ENCODE assay signal across 8 cellular contexts in the genomic region with DNA sequence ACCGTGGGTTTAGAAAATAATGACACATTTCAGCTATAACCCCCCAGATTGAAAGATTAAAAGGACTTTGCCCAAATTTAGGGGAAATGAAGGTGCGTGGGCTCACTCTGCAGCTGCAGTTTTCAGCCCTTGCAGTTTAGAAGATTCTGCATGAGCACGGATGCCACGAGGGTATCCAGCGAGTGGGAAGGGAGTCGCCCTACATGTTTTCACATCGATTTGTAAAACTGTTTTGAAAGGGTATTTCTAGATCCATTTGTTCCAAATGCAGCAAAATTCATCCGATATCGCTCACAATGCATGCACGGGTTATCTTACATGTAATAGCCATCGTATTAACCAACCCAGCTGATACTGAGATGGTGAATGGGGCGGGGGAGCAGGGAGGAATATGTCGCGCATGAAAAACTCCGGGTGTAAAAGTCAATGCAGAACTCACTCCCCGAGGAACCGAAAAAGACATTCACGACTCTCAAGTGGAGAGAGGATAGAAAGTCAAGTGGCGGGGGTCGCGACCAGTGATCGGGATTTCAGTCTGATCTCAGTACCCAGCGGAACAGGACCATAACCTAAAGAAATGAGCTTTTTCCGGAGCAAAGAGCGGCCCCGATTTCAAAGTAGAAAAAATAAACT. TPM values are rescaled to one million over a fixed set of nuclear protein-coding genes. Genes with fewer than 3 reads are reported as not detected.
DNase-seq lines count a peak whose midpoint lies in the region; ATAC-seq and TF ChIP-seq lines count a peak whose summit lies in the region.

No MANE protein-coding gene starts in this region.

- H3K9me3 Mint-ChIP-seq in activated naive CD8-positive, alpha-beta T cell treated with anti-CD3 and anti-CD28 coated beads, Interleukin-2, amount 50 U/mL, for 24 hours: no peaks in the 10 kb centered on the region

- no peak for DNase-seq in MM.1S
- no peak for DNase-seq in activated naive CD8-positive, alpha-beta T cell treated with anti-CD3 and anti-CD28 coated beads, Interleukin-2, amount 50 U/mL, for 24 hours
- no peak for DNase-seq in left lung
- DNase-seq in kidney tubule cell (ENCODE audit: low spot score): no peak
- DNase-seq in T1000 (lab: John Stamatoyannopoulos, UW): no peak
- DNase-seq in activated CD4-positive, CD25-positive, alpha-beta regulatory T cell (lab: John Stamatoyannopoulos, UW): no peak

- ATAC-seq in activated naive CD8-positive, alpha-beta T cell treated with anti-CD3 and anti-CD28 coated beads, Interleukin-2, amount 50 U/mL, for 24 hours: no peak
- no peak for ATAC-seq in left lung

- H3K36me3 Mint-ChIP-seq in activated naive CD8-positive, alpha-beta T cell treated with anti-CD3 and anti-CD28 coated beads, Interleukin-2, amount 50 U/mL, for 24 hours (ENCODE audit: low read depth): peaks cover 2% of the 10 kb centered on the region

- H4K20me1 ChIP-seq in BLaER1 treated with 17β-estradiol and CSF1 and Interleukin-3, amounts not matched to agents 10 nM and 100 nM: peaks cover 0 to 46% (median 36%) of the 10 kb centered on the region in 11 experiments; a peak in 18 of 22 replicates
- no peaks in the 10 kb centered on the region for H4K20me1 ChIP-seq in MM.1S (ENCODE audit: insufficient read depth, low read length)

- H3K4me3 ChIP-seq in BLaER1 treated with 17β-estradiol and CSF1 and Interleukin-3, amounts not matched to agents 10 nM and 100 nM: peak overlapping the region; percentile 50 to 73 (median 61); a peak in 19 of 20 replicates
- H3K4me3 ChIP-seq in MM.1S (ENCODE audit: low read length): peak overlapping the region; percentile 61
- H3K4me3 ChIP-seq in left lung: peak overlapping the region; percentile 33 to 64
- H3K4me3 ChIP-seq in stomach smooth muscle (ENCODE audit: low read length in 2 of 2): peak overlapping the region; percentile 79 to 94

- H3K27me3 ChIP-seq in BLaER1 treated with 17β-estradiol and CSF1 and Interleukin-3, amounts not matched to agents 10 nM and 100 nM: peaks cover 84 to 100% (median 100%) of the 10 kb centered on the region in 11 experiments
- H3K27me3 ChIP-seq in MM.1S (replicated peaks; ENCODE audit: insufficient read depth, low read length): peaks cover 45% of the 10 kb centered on the region
- H3K27me3 ChIP-seq in left lung: peaks cover 20 to 82% of the 10 kb centered on the region in 2 donors
- H3K27me3 ChIP-seq in stomach smooth muscle (ENCODE audit: control insufficient read depth in 1 of 2, insufficient read depth in 2 of 2, low read length in 2 of 2): no peaks in the 10 kb centered on the region

- intact Hi-C loops in left lung (cut with DNase I): no loop called here

- no peaks in the 10 kb centered on the region for H3K27me3 Mint-ChIP-seq in activated naive CD8-positive, alpha-beta T cell treated with anti-CD3 and anti-CD28 coated beads, Interleukin-2, amount 50 U/mL, for 24 hours

- peaks cover 36 to 46% (median 42%) of the 10 kb centered on the region in 10 experiments for H3K4me1 ChIP-seq in BLaER1 treated with 17β-estradiol and CSF1 and Interleukin-3, amounts not matched to agents 10 nM and 100 nM
- H3K4me1 ChIP-seq in MM.1S (ENCODE audit: low read length) (peaks cover 14% of the 10 kb centered on the region), left lung (peaks cover 23 to 49% of the 10 kb centered on the region in 2 donors), stomach smooth muscle (ENCODE audit: control insufficient read depth, insufficient read depth, low read length) (peaks cover 36% of the 10 kb centered on the region)

- peaks cover 9% of the 10 kb centered on the region for H3K79me2 ChIP-seq in MM.1S (ENCODE audit: low read length)

- TF ChIP-seq CTCF in MM.1S (IDR thresholded peaks at IDR 0.05; ENCODE audit: low read length): no peak
- no peak for TF ChIP-seq CTCF in left lung (IDR thresholded peaks at IDR 0.05)

- H3F3A ChIP-seq in MM.1S (ENCODE audit: insufficient read depth, low read length): peaks cover 41% of the 10 kb centered on the region

- H3K27ac ChIP-seq in BLaER1 treated with 17β-estradiol and CSF1 and Interleukin-3, amounts not matched to agents 10 nM and 100 nM: no peak overlapping the region
- H3K27ac ChIP-seq in MM.1S (ENCODE audit: low read length) (no peak overlapping the region), left lung (peak overlapping the region; percentile 84 to 87), stomach smooth muscle (ENCODE audit: low read length) (peak overlapping the region; percentile 76)

- H3K9ac ChIP-seq in BLaER1 treated with 17β-estradiol and CSF1 and Interleukin-3, amounts not matched to agents 10 nM and 100 nM: peak overlapping the region in 5 of 11 experiments; percentile 65 to 75 (median 67); a peak in 6 of 22 replicates
- H3K9ac ChIP-seq in MM.1S (ENCODE audit: low read length): peak overlapping the region; percentile 58
- H3K9ac ChIP-seq in stomach smooth muscle (ENCODE audit: low read length in 2 of 2): peak overlapping the region; percentile 81 to 87

- H3K4me3 Mint-ChIP-seq in activated naive CD8-positive, alpha-beta T cell treated with anti-CD3 and anti-CD28 coated beads, Interleukin-2, amount 50 U/mL, for 24 hours: peak overlapping the region; percentile 89

- no peaks in the 10 kb centered on the region for H3K36me3 ChIP-seq in BLaER1 treated with 17β-estradiol and CSF1 and Interleukin-3, amounts not matched to agents 10 nM and 100 nM
- no peaks in the 10 kb centered on the region for H3K36me3 ChIP-seq in MM.1S (replicated peaks; ENCODE audit: insufficient read depth, low read length)
- H3K36me3 ChIP-seq in left lung: no peaks in the 10 kb centered on the region
- no peaks in the 10 kb centered on the region for H3K36me3 ChIP-seq in stomach smooth muscle (ENCODE audit: control insufficient read depth in 2 of 2, insufficient read depth in 2 of 2, low read length in 2 of 2)

- no peaks in the 10 kb centered on the region for H3K9me3 ChIP-seq in BLaER1 treated with 17β-estradiol and CSF1 and Interleukin-3, amounts not matched to agents 10 nM and 100 nM (replicated peaks in 1 of 11)
- H3K9me3 ChIP-seq in MM.1S (replicated peaks; ENCODE audit: insufficient read depth, low read length) (no peaks in the 10 kb centered on the region), left lung (no peaks in the 10 kb centered on the region), stomach smooth muscle (ENCODE audit: control insufficient read depth in 2 of 2, low read length in 2 of 2) (no peaks in the 10 kb centered on the region)

- H3K27ac Mint-ChIP-seq in activated naive CD8-positive, alpha-beta T cell treated with anti-CD3 and anti-CD28 coated beads, Interleukin-2, amount 50 U/mL, for 24 hours: peak overlapping the region; percentile 100

- peaks cover 33% of the 10 kb centered on the region for H3K4me1 Mint-ChIP-seq in activated naive CD8-positive, alpha-beta T cell treated with anti-CD3 and anti-CD28 coated beads, Interleukin-2, amount 50 U/mL, for 24 hours

- H3K9me2 ChIP-seq in MM.1S (replicated peaks; ENCODE audit: insufficient read depth, low read length): no peaks in the 10 kb centered on the region

- H2AFZ ChIP-seq in MM.1S (ENCODE audit: low read length): no peak overlapping the region

- peak overlapping the region; percentile 86 to 98 (median 93) for H3K4me2 ChIP-seq in BLaER1 treated with 17β-estradiol and CSF1 and Interleukin-3, amounts not matched to agents 10 nM and 100 nM
- H3K4me2 ChIP-seq in MM.1S (ENCODE audit: low read depth, low read length): peak overlapping the region; percentile 93

RNA-seq across cellular contexts. Expression of gene CCND2, which starts 4.9 kb away (rescaled TPM):
- 100 to 1,000 TPM; 101 to 203 TPM for total RNA-seq in left lung

RNA-seq across cellular contexts. Expression of gene TIGAR, which starts 52.3 kb away (rescaled TPM):
- 10 to 100 TPM; 19.8 to 21.4 TPM for total RNA-seq in left lung

Comparison
In these comparisons a context has a peak if more than half of its experiments do, and no peak if none do; other contexts are left out.
1. H3K27ac ChIP-seq: peak in left lung (2 of 2) and stomach smooth muscle (single experiment); none in BLaER1 treated with 17β-estradiol and CSF1 and Interleukin-3, amounts not matched to agents 10 nM and 100 nM (0 of 11) and MM.1S (single experiment).
2. Peak in every context shown above with its lines, with median percentiles within 50 percentile points of each other: H3K4me3 ChIP-seq.